In genomic region chr9:96618209-96619108, GRCh38 we compare ENCODE assay signal across 1 cellular context.
TF ChIP-seq lines count a peak whose summit lies in the region.

No MANE protein-coding gene starts in this region.

TF ChIP-seq in K562, 482 proteins besides CTCF, POLR2A, EP300 and RAD21 (continued from another document):
- TF ChIP-seq CHD4 (IDR thresholded peaks at IDR 0.05; ENCODE audit: insufficient read depth, insufficient replicate concordance, low read depth, low read length, poor library complexity, severe bottlenecking) (no peak), MAZ (CRISPR knock-in tag; conservative IDR thresholded peaks at IDR 0.05 in 1 of 2, IDR thresholded peaks at IDR 0.05 in 1 of 2) (0 out of 4 replicates have a peak, but pooled peaks of 1 of the 2 experiments have one; percentile 11), CEBPG (CRISPR knock-in tag; IDR thresholded peaks at IDR 0.05) (0 out of 2 replicates have a peak, but pooled peaks have one; percentile 4), CEBPG (tag; conservative IDR thresholded peaks at IDR 0.05 in 1 of 2, IDR thresholded peaks at IDR 0.05 in 1 of 2) (no peak), FOXA3 (CRISPR knock-in tag; conservative IDR thresholded peaks at IDR 0.05 in 1 of 2, IDR thresholded peaks at IDR 0.05 in 1 of 2) (peak; percentile 65 to 92), KLF16 (IDR thresholded peaks at IDR 0.05) (no peak), MEIS2 (IDR thresholded peaks at IDR 0.05; ENCODE audit: partially characterized antibody) (peak; percentile 91), GTF2B (IDR thresholded peaks at IDR 0.05; ENCODE audit: extremely low read depth, insufficient read length) (no peak), RBFOX2 (IDR thresholded peaks at IDR 0.05; ENCODE audit: low read depth, low read length) (peak; percentile 31; the same call in 1 of the 2 replicates), NFIX (CRISPR knock-in tag; IDR thresholded peaks at IDR 0.05; ENCODE audit: low read depth) (no peak), MAFF (IDR thresholded peaks at IDR 0.05; ENCODE audit: low read length) (peak; percentile 49), ASH1L (IDR thresholded peaks at IDR 0.05; ENCODE audit: borderline replicate concordance, low read depth, partially characterized antibody) (no peak), YBX1 (IDR thresholded peaks at IDR 0.05) (no peak), MBD2 (IDR thresholded peaks at IDR 0.05; ENCODE audit: borderline replicate concordance, low read depth) (no peak), ZNF354B (CRISPR knock-in tag; IDR thresholded peaks at IDR 0.05) (no peak), KDM1A (IDR thresholded peaks at IDR 0.05) (0 out of 4 replicates have a peak, but pooled peaks of 1 of the 2 experiments have one; percentile 12), EZH2 (IDR thresholded peaks at IDR 0.05; ENCODE audit: borderline replicate concordance, low read depth, low read length) (no peak), TGIF2 (CRISPR knock-in tag; IDR thresholded peaks at IDR 0.05) (peak; percentile 56; the same call in 1 of the 2 replicates), YY1 (IDR thresholded peaks at IDR 0.05; ENCODE audit: borderline replicate concordance in 1 of 3, control insufficient read depth in 1 of 3, extremely low read depth in 1 of 3, insufficient read depth in 3 of 3, insufficient read length in 1 of 3, insufficient replicate concordance in 2 of 3, low read depth in 1 of 3, low read length in 2 of 3) (no peak), ZFX (CRISPR knock-in tag; IDR thresholded peaks at IDR 0.05) (0 out of 2 replicates have a peak, but pooled peaks have one; percentile 12), MTA2 (IDR thresholded peaks at IDR 0.05; ENCODE audit: low read depth) (no peak), MAFG (tag; conservative IDR thresholded peaks at IDR 0.05) (peak; percentile 64), ZNF57 (CRISPR knock-in tag; IDR thresholded peaks at IDR 0.05) (no peak)
- TF ChIP-seq, protein P1, sequence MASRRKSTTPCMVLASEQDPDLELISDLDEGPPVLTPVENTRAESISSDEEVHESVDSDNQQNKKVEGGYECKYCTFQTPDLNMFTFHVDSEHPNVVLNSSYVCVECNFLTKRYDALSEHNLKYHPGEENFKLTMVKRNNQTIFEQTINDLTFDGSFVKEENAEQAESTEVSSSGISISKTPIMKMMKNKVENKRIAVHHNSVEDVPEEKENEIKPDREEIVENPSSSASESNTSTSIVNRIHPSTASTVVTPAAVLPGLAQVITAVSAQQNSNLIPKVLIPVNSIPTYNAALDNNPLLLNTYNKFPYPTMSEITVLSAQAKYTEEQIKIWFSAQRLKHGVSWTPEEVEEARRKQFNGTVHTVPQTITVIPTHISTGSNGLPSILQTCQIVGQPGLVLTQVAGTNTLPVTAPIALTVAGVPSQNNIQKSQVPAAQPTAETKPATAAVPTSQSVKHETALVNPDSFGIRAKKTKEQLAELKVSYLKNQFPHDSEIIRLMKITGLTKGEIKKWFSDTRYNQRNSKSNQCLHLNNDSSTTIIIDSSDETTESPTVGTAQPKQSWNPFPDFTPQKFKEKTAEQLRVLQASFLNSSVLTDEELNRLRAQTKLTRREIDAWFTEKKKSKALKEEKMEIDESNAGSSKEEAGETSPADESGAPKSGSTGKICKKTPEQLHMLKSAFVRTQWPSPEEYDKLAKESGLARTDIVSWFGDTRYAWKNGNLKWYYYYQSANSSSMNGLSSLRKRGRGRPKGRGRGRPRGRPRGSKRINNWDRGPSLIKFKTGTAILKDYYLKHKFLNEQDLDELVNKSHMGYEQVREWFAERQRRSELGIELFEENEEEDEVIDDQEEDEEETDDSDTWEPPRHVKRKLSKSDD (conservative IDR thresholded peaks at IDR 0.05; ENCODE audit: low read length), result no peak
- TF ChIP-seq, protein P2, sequence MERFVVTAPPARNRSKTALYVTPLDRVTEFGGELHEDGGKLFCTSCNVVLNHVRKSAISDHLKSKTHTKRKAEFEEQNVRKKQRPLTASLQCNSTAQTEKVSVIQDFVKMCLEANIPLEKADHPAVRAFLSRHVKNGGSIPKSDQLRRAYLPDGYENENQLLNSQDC (CRISPR knock-in tag; IDR thresholded peaks at IDR 0.05), result no peak
- TF ChIP-seq, protein P3, sequence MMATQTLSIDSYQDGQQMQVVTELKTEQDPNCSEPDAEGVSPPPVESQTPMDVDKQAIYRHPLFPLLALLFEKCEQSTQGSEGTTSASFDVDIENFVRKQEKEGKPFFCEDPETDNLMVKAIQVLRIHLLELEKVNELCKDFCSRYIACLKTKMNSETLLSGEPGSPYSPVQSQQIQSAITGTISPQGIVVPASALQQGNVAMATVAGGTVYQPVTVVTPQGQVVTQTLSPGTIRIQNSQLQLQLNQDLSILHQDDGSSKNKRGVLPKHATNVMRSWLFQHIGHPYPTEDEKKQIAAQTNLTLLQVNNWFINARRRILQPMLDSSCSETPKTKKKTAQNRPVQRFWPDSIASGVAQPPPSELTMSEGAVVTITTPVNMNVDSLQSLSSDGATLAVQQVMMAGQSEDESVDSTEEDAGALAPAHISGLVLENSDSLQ (IDR thresholded peaks at IDR 0.05), result peak; percentile 77
- TF ChIP-seq, protein P4, sequence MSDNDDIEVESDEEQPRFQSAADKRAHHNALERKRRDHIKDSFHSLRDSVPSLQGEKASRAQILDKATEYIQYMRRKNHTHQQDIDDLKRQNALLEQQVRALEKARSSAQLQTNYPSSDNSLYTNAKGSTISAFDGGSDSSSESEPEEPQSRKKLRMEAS (CRISPR knock-in tag; IDR thresholded peaks at IDR 0.05), result 0 out of 2 replicates have a peak, but pooled peaks have one; percentile 10
- TF ChIP-seq, protein P5, sequence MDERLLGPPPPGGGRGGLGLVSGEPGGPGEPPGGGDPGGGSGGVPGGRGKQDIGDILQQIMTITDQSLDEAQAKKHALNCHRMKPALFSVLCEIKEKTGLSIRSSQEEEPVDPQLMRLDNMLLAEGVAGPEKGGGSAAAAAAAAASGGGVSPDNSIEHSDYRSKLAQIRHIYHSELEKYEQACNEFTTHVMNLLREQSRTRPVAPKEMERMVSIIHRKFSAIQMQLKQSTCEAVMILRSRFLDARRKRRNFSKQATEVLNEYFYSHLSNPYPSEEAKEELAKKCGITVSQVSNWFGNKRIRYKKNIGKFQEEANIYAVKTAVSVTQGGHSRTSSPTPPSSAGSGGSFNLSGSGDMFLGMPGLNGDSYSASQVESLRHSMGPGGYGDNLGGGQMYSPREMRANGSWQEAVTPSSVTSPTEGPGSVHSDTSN (CRISPR knock-in tag; IDR thresholded peaks at IDR 0.05; ENCODE audit: low read depth), result no peak
- TF ChIP-seq, protein P5 (tag; conservative IDR thresholded peaks at IDR 0.05; ENCODE audit: low read depth), result peak; percentile 75
